In the genomic region with DNA sequence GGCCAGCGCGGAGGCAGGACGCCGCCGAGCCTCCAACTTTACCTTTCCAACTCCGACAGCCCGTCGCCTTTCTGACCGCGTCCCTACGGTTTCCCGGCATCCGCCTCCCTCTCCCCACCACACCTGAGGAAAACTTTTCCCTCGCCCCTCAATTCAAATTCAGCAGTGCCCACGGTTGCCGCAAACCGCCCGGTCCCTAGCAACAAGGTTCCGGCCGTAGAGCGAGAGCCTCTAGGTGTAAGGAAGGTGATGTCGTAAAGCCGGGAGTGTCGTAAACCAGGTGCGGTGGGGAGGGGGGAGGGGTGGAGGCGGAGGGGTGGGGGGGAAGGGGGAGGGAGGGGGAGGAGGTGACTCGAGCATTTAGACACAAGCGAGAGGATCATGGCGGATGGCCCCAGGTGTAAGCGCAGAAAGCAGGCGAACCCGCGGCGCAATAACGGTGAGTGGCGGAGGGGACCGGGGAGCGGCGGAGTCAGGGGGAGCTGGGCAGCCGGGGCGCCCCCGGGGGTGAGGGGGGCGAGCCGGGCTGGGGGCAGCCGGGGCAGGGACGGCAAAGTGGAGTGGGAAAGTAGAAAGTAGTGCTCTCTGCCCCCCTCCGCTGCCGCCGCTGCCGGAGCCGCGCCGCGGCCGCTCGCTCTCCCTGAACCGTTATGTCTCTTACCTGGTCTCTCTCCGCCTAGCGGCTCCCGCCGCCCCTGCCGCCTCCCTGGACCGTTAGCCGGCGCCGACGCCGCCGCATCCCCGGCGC, we compare ENCODE assay signal across 8 cellular contexts. TPM values are rescaled to one million over a fixed set of nuclear protein-coding genes. Genes with fewer than 3 reads are reported as not detected.
DNase-seq lines count a peak whose midpoint lies in the region; ATAC-seq and TF ChIP-seq lines count a peak whose summit lies in the region.

TSS of gene ZEB1 (plus strand) at position 363 of the 748 bp plus-strand sequence. CDS start at position 382, 19 bp downstream.

- POLR2A ChIA-PET in HEK293T (lab: Yijun Ruan, JAX): no interaction called here
- POLR2A ChIA-PET in activated naive CD8-positive, alpha-beta T cell treated with anti-CD3 and anti-CD28 coated beads, Interleukin-2, amount 10 ng/mL, durations not matched to agents 7 days and 5 days (lab: Charles Lee): interaction anchor here (0.7 to 1.7 kb wide), 5 partner anchors 14 to 287 kb away, joined by 3 to 7 read pairs (median 3); partner anchors contain the start of gene ZNF438

- H3K27me3 ChIP-seq in GM06990 (replicated peaks; ENCODE audit: control insufficient read depth, insufficient read depth, low read length): no peaks in the 10 kb centered on the region
- peaks cover 23% of the 10 kb centered on the region for H3K27me3 ChIP-seq in trophoblast cell (ENCODE audit: insufficient read depth, low read length)
- peaks cover 41% of the 10 kb centered on the region for H3K27me3 ChIP-seq in transverse colon

- H4K12ac ChIP-seq in trophoblast cell (ENCODE audit: low read depth, low read length): peak within 1 kb of the TSS; percentile 92

- peak within 1 kb of the TSS; percentile 99 for H3K27ac Mint-ChIP-seq in activated naive CD8-positive, alpha-beta T cell treated with anti-CD3 and anti-CD28 coated beads, Interleukin-2, amount 10 ng/mL, durations not matched to agents 7 days and 5 days

- H3K9me3 ChIP-seq in trophoblast cell (ENCODE audit: insufficient read depth, low read depth, low read length): peaks cover 1% of the 10 kb centered on the region
- no peaks in the 10 kb centered on the region for H3K9me3 ChIP-seq in transverse colon

- CTCF ChIA-PET in HEK293T (lab: Yijun Ruan, JAX): no interaction called here

- in situ Hi-C loops in transverse colon (cut with MboI; ENCODE audit: low pct_ligation_motif_present in 1 of 4, low pct_unique_long_range_greater_than_20kb in 1 of 4, low sequenced_read_pairs in 3 of 4): no loop called here

- peak within 1 kb of the TSS; percentile 77 for H3K18ac ChIP-seq in trophoblast cell (ENCODE audit: low read length)

- intact Hi-C loops in cardiac septum (cut with DNase I): loop anchor here (2.0 to 5.0 kb wide), 5 partner anchors 162 to 534 kb away; partner anchors contain the start of gene ZNF438
- intact Hi-C loops in transverse colon (cut with DNase I; ENCODE audit: low total_unique reads): loop anchor here (10.0 kb wide), 1 partner anchor 286 kb away; no protein-coding TSS in a partner anchor

- peaks cover 5% of the 10 kb centered on the region for H3K79me2 ChIP-seq in trophoblast cell (ENCODE audit: control insufficient read depth, insufficient read depth, low read length, poor library complexity)

- H3K23ac ChIP-seq in trophoblast cell (ENCODE audit: low read length): no peak within 1 kb of the TSS

- H3K27ac ChIP-seq in trophoblast cell (ENCODE audit: low read depth, low read length) (no peak within 1 kb of the TSS), transverse colon (peak within 1 kb of the TSS; percentile 92 to 97 (median 94))

- TF ChIP-seq EP300 in transverse colon (IDR thresholded peaks at IDR 0.05; ENCODE audit: low read depth): no peak

- H2BK120ac ChIP-seq in trophoblast cell (ENCODE audit: insufficient read depth, low read length, poor library complexity): peak within 1 kb of the TSS; percentile 46

- peak; percentile 20 for TF ChIP-seq CTCF in GM06990 (IDR thresholded peaks at IDR 0.05; ENCODE audit: insufficient read depth, low read length, poor library complexity, severe bottlenecking)
- TF ChIP-seq CTCF in NB4 (IDR thresholded peaks at IDR 0.05; ENCODE audit: low read depth, low read length): no peak
- TF ChIP-seq CTCF in transverse colon (IDR thresholded peaks at IDR 0.05): peak; percentile 40 to 56 (median 51)

- peaks cover 7% of the 10 kb centered on the region in 2 experiments for H3K4me1 ChIP-seq in trophoblast cell (ENCODE audit: control insufficient read depth in 1 of 2, insufficient read depth in 2 of 2, low read length in 2 of 2)
- peaks cover 0 to 34% (median 8%) of the 10 kb centered on the region in 4 donors for H3K4me1 ChIP-seq in transverse colon

- H3K4ac ChIP-seq in trophoblast cell (ENCODE audit: low read depth, low read length): peak within 1 kb of the TSS; percentile 25

- H4K91ac ChIP-seq in trophoblast cell (ENCODE audit: low read depth, low read length): peak within 1 kb of the TSS; percentile 68

- H3K9ac ChIP-seq in trophoblast cell (ENCODE audit: low read length): peak within 1 kb of the TSS; percentile 57

- DNase-seq in GM06990 (ENCODE audit: extremely low read depth, insufficient read length) (peak; percentile 91), HEK293T (ENCODE audit: extremely low spot score) (peak; percentile 68), NB4 (ENCODE audit: low read depth) (peak; percentile 84), SKM-1 treated with dmso at 0.1 percent for 144 hours (lab: John Stamatoyannopoulos, UW; ENCODE audit: unreplicated experiment) (peak; percentile 60), cardiac septum (ENCODE audit: low spot score) (peak; percentile 93), trophoblast cell (peak; percentile 81 to 84), transverse colon (peak; percentile 90)
- DNase-seq in activated naive CD8-positive, alpha-beta T cell treated with anti-CD3 and anti-CD28 coated beads, Interleukin-2, amount 10 ng/mL, durations not matched to agents 7 days and 5 days: peak; percentile 88

- H4K8ac ChIP-seq in trophoblast cell (ENCODE audit: low read depth, low read length): peak within 1 kb of the TSS; percentile 97

- peak within 1 kb of the TSS; percentile 95 for H3K4me3 ChIP-seq in GM06990 (replicated peaks; ENCODE audit: low read depth, low read length)
- peak within 1 kb of the TSS; percentile 85 for H3K4me3 ChIP-seq in NB4 (ENCODE audit: low read depth, low read length)
- H3K4me3 ChIP-seq in trophoblast cell (ENCODE audit: low read depth, low read length): peak within 1 kb of the TSS; percentile 82
- H3K4me3 ChIP-seq in transverse colon: peak within 1 kb of the TSS; percentile 59 to 96 (median 82)

- TF ChIP-seq POLR2A in NB4 (IDR thresholded peaks at IDR 0.05; ENCODE audit: extremely low read depth, insufficient read length) (peak; percentile 32), transverse colon (IDR thresholded peaks at IDR 0.05) (peak; percentile 30)

- H3K14ac ChIP-seq in trophoblast cell (ENCODE audit: low read length): peak within 1 kb of the TSS; percentile 80

- H3K79me1 ChIP-seq in trophoblast cell (ENCODE audit: low read length): peaks cover 5% of the 10 kb centered on the region

- ATAC-seq in activated naive CD8-positive, alpha-beta T cell treated with anti-CD3 and anti-CD28 coated beads, Interleukin-2, amount 10 ng/mL, durations not matched to agents 7 days and 5 days (ENCODE audit: low read depth): peak; percentile 50

- H3K27me3 Mint-ChIP-seq in activated naive CD8-positive, alpha-beta T cell treated with anti-CD3 and anti-CD28 coated beads, Interleukin-2, amount 10 ng/mL, durations not matched to agents 7 days and 5 days: no peaks in the 10 kb centered on the region

- no peak within 1 kb of the TSS for H2AK5ac ChIP-seq in trophoblast cell (ENCODE audit: low read length)

- peak within 1 kb of the TSS; percentile 98 for H3K4me3 Mint-ChIP-seq in activated naive CD8-positive, alpha-beta T cell treated with anti-CD3 and anti-CD28 coated beads, Interleukin-2, amount 10 ng/mL, durations not matched to agents 7 days and 5 days

- H3K36me3 Mint-ChIP-seq in activated naive CD8-positive, alpha-beta T cell treated with anti-CD3 and anti-CD28 coated beads, Interleukin-2, amount 10 ng/mL, durations not matched to agents 7 days and 5 days: peaks cover 4% of the 10 kb centered on the region

- peaks cover 35% of the 10 kb centered on the region for H3K4me1 Mint-ChIP-seq in activated naive CD8-positive, alpha-beta T cell treated with anti-CD3 and anti-CD28 coated beads, Interleukin-2, amount 10 ng/mL, durations not matched to agents 7 days and 5 days

- no peaks in the 10 kb centered on the region for H3K9me3 Mint-ChIP-seq in activated naive CD8-positive, alpha-beta T cell treated with anti-CD3 and anti-CD28 coated beads, Interleukin-2, amount 10 ng/mL, durations not matched to agents 7 days and 5 days

- peak within 1 kb of the TSS; percentile 98 for H3K4me2 ChIP-seq in trophoblast cell (ENCODE audit: low read length)

- peak within 1 kb of the TSS; percentile 41 for H2BK12ac ChIP-seq in trophoblast cell (ENCODE audit: low read length)

- H2AFZ ChIP-seq in trophoblast cell (ENCODE audit: insufficient read depth, low read length, poor library complexity): peak within 1 kb of the TSS; percentile 97

- no CpG with 5 or more reads among the region's 71 CpGs for WGBS in trophoblast cell (ENCODE audit: extremely low coverage, insufficient coverage, insufficient read length)
- 0% methylated on average over 62 of the region's 71 CpGs; no CpG with 5 or more reads in 1 of the 2 donors for WGBS in transverse colon (ENCODE audit: low coverage in 1 of 2), 2 donors

- H3K36me3 ChIP-seq in GM06990 (ENCODE audit: control insufficient read depth, insufficient read depth, low read length): no peaks in the 10 kb centered on the region
- no peaks in the 10 kb centered on the region for H3K36me3 ChIP-seq in trophoblast cell (ENCODE audit: control insufficient read depth in 1 of 2, insufficient read depth in 2 of 2, low read length in 2 of 2)
- no peaks in the 10 kb centered on the region for H3K36me3 ChIP-seq in transverse colon

- H2BK5ac ChIP-seq in trophoblast cell (ENCODE audit: low read depth, low read length, poor library complexity): peak within 1 kb of the TSS; percentile 57

TF ChIP-seq in HEK293T, 16 proteins besides CTCF, POLR2A, EP300 and RAD21:
- no peak for TF ChIP-seq BHLHE40 (IDR thresholded peaks at IDR 0.05; ENCODE audit: borderline replicate concordance)
- TF ChIP-seq ELF4 (IDR thresholded peaks at IDR 0.05): no peak

RNA-seq across cellular contexts. Expression of gene ZEB1, which starts in this region (rescaled TPM):
- total RNA-seq in activated naive CD8-positive, alpha-beta T cell treated with anti-CD3 and anti-CD28 coated beads, Interleukin-2, amount 10 ng/mL, durations not matched to agents 7 days and 5 days: 10 to 100 TPM; 40.2 to 42.6 TPM
- total RNA-seq in cardiac septum (149 TPM), transverse colon (10 to 100 TPM; 22.4 to 61.1 (median 40.1) TPM)
- polyA plus RNA-seq in trophoblast cell (2013): 0.41 and 0.49 TPM in 2 replicates
